ENCODE assay signal across 8 cellular contexts in genomic region chr1:9629445-9630201, GRCh38. TPM values are rescaled to one million over a fixed set of nuclear protein-coding genes. Genes with fewer than 3 reads are reported as not detected.
DNase-seq lines count a peak whose midpoint lies in the region; ATAC-seq and TF ChIP-seq lines count a peak whose summit lies in the region.

No MANE protein-coding gene starts in this region.

- no peaks in the 10 kb centered on the region for H3K27me3 ChIP-seq in CD8-positive, alpha-beta memory T cell (ENCODE audit: insufficient read depth, low read length, poor library complexity, severe bottlenecking)
- H3K27me3 ChIP-seq in lung (ENCODE audit: control insufficient read depth, insufficient read depth): no peaks in the 10 kb centered on the region
- no peaks in the 10 kb centered on the region for H3K27me3 ChIP-seq in thoracic aorta (replicated peaks; ENCODE audit: insufficient read depth)

- peaks cover 59% of the 10 kb centered on the region for H3K4me1 ChIP-seq in CD8-positive, alpha-beta memory T cell (ENCODE audit: insufficient read depth, low read length)
- no peaks in the 10 kb centered on the region for H3K4me1 ChIP-seq in lung (ENCODE audit: control insufficient read depth in 2 of 2, insufficient read depth in 2 of 2, low read length in 2 of 2)
- H3K4me1 ChIP-seq in thoracic aorta (ENCODE audit: control insufficient read depth in 1 of 2, low read depth in 2 of 2): peaks cover 0 to 4% of the 10 kb centered on the region in 2 donors

- peak overlapping the region; percentile 89 to 98 (median 97) for H3K4me3 Mint-ChIP-seq in CD8-positive, alpha-beta memory T cell

- H3K9me3 Mint-ChIP-seq in CD8-positive, alpha-beta memory T cell: peaks cover 0 to 1% (median 0%) of the 10 kb centered on the region in 5 donors

- DNase-seq in CD8-positive, alpha-beta memory T cell: peak; percentile 59 to 89 (median 75)
- DNase-seq in NB4 (ENCODE audit: low read depth) (peak; percentile 95), activated T-cell treated with anti-CD3 and anti-CD28 coated beads for 4 hours (peak; percentile 46), lung (ENCODE audit: low spot score) (peak; percentile 60), thoracic aorta (ENCODE audit: low spot score) (no peak)

- H3K4me3 ChIP-seq in CD8-positive, alpha-beta memory T cell (ENCODE audit: low read length): peak overlapping the region; percentile 94
- H3K4me3 ChIP-seq in NB4 (ENCODE audit: low read depth, low read length) (peak overlapping the region; percentile 90), lung (no peak overlapping the region), thoracic aorta (peak overlapping the region; percentile 1)

- H3K9me3 ChIP-seq in CD8-positive, alpha-beta memory T cell (ENCODE audit: low read length): no peaks in the 10 kb centered on the region
- H3K9me3 ChIP-seq in lung (ENCODE audit: control insufficient read depth in 2 of 2, insufficient read depth in 1 of 2, low read length in 1 of 2) (no peaks in the 10 kb centered on the region), thoracic aorta (no peaks in the 10 kb centered on the region)

- H3K27ac ChIP-seq in CD8-positive, alpha-beta memory T cell (ENCODE audit: low read depth, low read length): peak overlapping the region; percentile 76
- H3K27ac ChIP-seq in lung (ENCODE audit: low read depth in 1 of 2, low read length in 1 of 2) (peak overlapping the region in 1 of 2 donors; percentile 60), thoracic aorta (no peak overlapping the region)

- H3K36me3 ChIP-seq in CD8-positive, alpha-beta memory T cell (ENCODE audit: insufficient read depth, low read length): peaks cover 3% of the 10 kb centered on the region
- H3K36me3 ChIP-seq in lung (ENCODE audit: control insufficient read depth in 2 of 2, insufficient read depth in 2 of 2, low read length in 2 of 2): no peaks in the 10 kb centered on the region
- no peaks in the 10 kb centered on the region for H3K36me3 ChIP-seq in thoracic aorta

- peaks cover 46 to 81% (median 71%) of the 10 kb centered on the region in 3 donors for H3K4me1 Mint-ChIP-seq in CD8-positive, alpha-beta memory T cell

- H3K27ac Mint-ChIP-seq in CD8-positive, alpha-beta memory T cell: peak overlapping the region; percentile 87 to 98 (median 93)

- no peak for ATAC-seq in lung (ENCODE audit: insufficient read depth, low FRiP score)
- no peak for ATAC-seq in thoracic aorta (ENCODE audit: insufficient number of reproducible peaks, low FRiP score, low read depth)
- ATAC-seq in SK-N-SH treated with all-trans-retinoic acid at 6 μM for 48 hours: no peak
- ATAC-seq in HG03025 (IDR thresholded peaks at IDR 0.05; ENCODE audit: low FRiP score, unreplicated experiment): no peak
- no peak for ATAC-seq in GM18867 (IDR thresholded peaks at IDR 0.05; ENCODE audit: unreplicated experiment)

- POLR2A ChIA-PET in CD8-positive, alpha-beta memory T cell (lab: Charles Lee): interaction anchor here (0.5 to 6.0 kb wide), 13 partner anchors 8 to 131 kb away, joined by 3 to 161 read pairs (median 6); partner anchors contain the start of gene PIK3CD

- WGBS in lung, 2 donors: 15 to 36% methylated on average over 28 to 29 of the region's 29 CpGs

- CTCF ChIA-PET in CD8-positive, alpha-beta memory T cell (lab: Charles Lee): interaction anchor here (0.9 to 8.0 kb wide), 9 partner anchors 14 to 239 kb away, joined by 3 to 280 read pairs (median 8); partner anchors contain the start of gene PIK3CD

- no peaks in the 10 kb centered on the region for H3K27me3 Mint-ChIP-seq in CD8-positive, alpha-beta memory T cell

- peaks cover 0 to 34% (median 2%) of the 10 kb centered on the region in 3 donors for H3K36me3 Mint-ChIP-seq in CD8-positive, alpha-beta memory T cell

- TF ChIP-seq POLR2A in NB4 (IDR thresholded peaks at IDR 0.05; ENCODE audit: extremely low read depth, insufficient read length): peak; percentile 56

- TF ChIP-seq CTCF in NB4 (IDR thresholded peaks at IDR 0.05; ENCODE audit: low read depth, low read length): no peak
- TF ChIP-seq CTCF in lung (IDR thresholded peaks at IDR 0.05; ENCODE audit: control extremely low read depth, extremely low read depth): no peak
- TF ChIP-seq CTCF in thoracic aorta (IDR thresholded peaks at IDR 0.05): no peak

TF ChIP-seq in SK-N-SH treated with all-trans-retinoic acid at 6 μM for 48 hours, 23 proteins besides CTCF, POLR2A, EP300 and RAD21:
- TF ChIP-seq ESRRG (CRISPR knock-in tag; IDR thresholded peaks at IDR 0.05) (no peak), TOX (CRISPR knock-in tag; IDR thresholded peaks at IDR 0.05; ENCODE audit: borderline replicate concordance) (no peak), ISL1 (CRISPR knock-in tag; IDR thresholded peaks at IDR 0.05) (no peak), ZNF565 (CRISPR knock-in tag; conservative IDR thresholded peaks at IDR 0.05; ENCODE audit: low read depth) (no peak), POU6F1 (CRISPR knock-in tag; IDR thresholded peaks at IDR 0.05; ENCODE audit: borderline replicate concordance, low read depth) (no peak)
TF ChIP-seq in SK-N-SH treated with all-trans-retinoic acid at 6 μM for 48 hours: peak in this region for 0.

RNA-seq across cellular contexts. Expression of gene PIK3CD, which starts 21.9 kb away (rescaled TPM):
- 100 to 1,000 TPM; 157 to 165 TPM for total RNA-seq in CD8-positive, alpha-beta memory T cell
- polyA plus RNA-seq in CD8-positive, alpha-beta memory T cell: 109 TPM
- total RNA-seq in lung (10 to 100 TPM; 17.0 to 26.6 TPM), thoracic aorta (10 to 100 TPM; 12.4 to 18.7 TPM)
- 10 to 100 TPM in 1 of 2 donors, 1 to 10 TPM in 1; 7.8 to 29.6 TPM for polyA plus RNA-seq in lung

RNA-seq across cellular contexts. Expression of gene TMEM201, which starts 40.9 kb away (rescaled TPM):
- 10 to 100 TPM; 32.2 to 32.8 TPM for total RNA-seq in CD8-positive, alpha-beta memory T cell
- 2.8 TPM for polyA plus RNA-seq in CD8-positive, alpha-beta memory T cell
- total RNA-seq in lung: 10 to 100 TPM in 1 of 2 donors, 1 to 10 TPM in 1; 6.5 to 10.8 TPM
- polyA plus RNA-seq in lung: 1 to 10 TPM; 4.5 to 5.0 TPM
- 10 to 100 TPM; 11.2 to 15.0 TPM for total RNA-seq in thoracic aorta

Comparison
In these comparisons a context has a peak if more than half of its experiments do, and no peak if none do; other contexts are left out.
1. RNA of gene PIK3CD, which starts 21.9 kb away (total RNA-seq): 157 to 165 TPM in CD8-positive, alpha-beta memory T cell; 17.0 to 26.6 TPM in lung and 12.4 to 18.7 TPM in thoracic aorta; every median in the first group is over 4 times any median in the second.